8 cellular contexts compared by ENCODE assay signal in genomic region chr6:33247977-33248642, GRCh38. TPM values are rescaled to one million over a fixed set of nuclear protein-coding genes. Genes with fewer than 3 reads are reported as not detected.
A peak's percentile ranks its signal among the peaks of the same experiment; 100 is the strongest.
DNase-seq lines count a peak whose midpoint lies in the region; ATAC-seq and TF ChIP-seq lines count a peak whose summit lies in the region.

No MANE protein-coding gene starts in this region.

- H2AFZ ChIP-seq in GM23248: peak overlapping the region; percentile 81

- in situ Hi-C loops in GM23248 (cut with MboI): loop anchor here (10.0 kb wide), 1 partner anchor 233 kb away; no protein-coding TSS in a partner anchor

- peaks cover 35% of the 10 kb centered on the region for H3F3A ChIP-seq in GM23248 (ENCODE audit: insufficient read depth)

- peaks cover 32 to 42% (median 38%) of the 10 kb centered on the region in 3 donors for H3K4me1 Mint-ChIP-seq in CD8-positive, alpha-beta memory T cell
- H3K4me1 Mint-ChIP-seq in neural crest cell: peaks cover 34% of the 10 kb centered on the region
- peaks cover 56% of the 10 kb centered on the region for H3K4me1 Mint-ChIP-seq in stimulated activated naive CD8-positive, alpha-beta T cell treated with anti-CD3 and anti-CD28 coated beads, Interleukin-15, amount 100 ng/mL, for 72 hours

- H3K27me3 Mint-ChIP-seq in CD8-positive, alpha-beta memory T cell: peaks cover 2 to 8% of the 10 kb centered on the region in 2 donors
- H3K27me3 Mint-ChIP-seq in neural crest cell (ENCODE audit: low read depth): peaks cover 14% of the 10 kb centered on the region
- no peaks in the 10 kb centered on the region for H3K27me3 Mint-ChIP-seq in stimulated activated naive CD8-positive, alpha-beta T cell treated with anti-CD3 and anti-CD28 coated beads, Interleukin-15, amount 100 ng/mL, for 72 hours

- 3 to 5% methylated on average over 14 to 28 of the region's 28 CpGs for WGBS in GM23248 (ENCODE audit: low coverage in 1 of 2, low lambda C conversion rate in 2 of 2, missing lambda C conversion rate in 2 of 2), 2 experiments

- CTCF ChIA-PET in CD8-positive, alpha-beta memory T cell (lab: Charles Lee): interaction anchor here (0.7 to 4.8 kb wide), 49 partner anchors 10 to 276 kb away, joined by 3 to 101 read pairs (median 5); partner anchors contain the start of genes B3GALT4, CUTA, HLA-DPA1 and HLA-DPB1

- H3K79me2 ChIP-seq in GM23248 (ENCODE audit: insufficient read depth): peaks cover 14% of the 10 kb centered on the region

- H3K36me3 Mint-ChIP-seq in CD8-positive, alpha-beta memory T cell: peaks cover 0 to 27% (median 13%) of the 10 kb centered on the region in 3 donors
- peaks cover 7% of the 10 kb centered on the region for H3K36me3 Mint-ChIP-seq in neural crest cell (ENCODE audit: low read depth)

- H3K4me3 ChIP-seq in CD8-positive, alpha-beta memory T cell (ENCODE audit: low read length): peak overlapping the region; percentile 70
- H3K4me3 ChIP-seq in GM23248 (peak overlapping the region; percentile 75), SJCRH30 (peak overlapping the region; percentile 64)

- peak; percentile 34 for ATAC-seq in foreskin keratinocyte
- ATAC-seq in stimulated activated naive CD8-positive, alpha-beta T cell treated with anti-CD3 and anti-CD28 coated beads, Interleukin-15, amount 100 ng/mL, for 72 hours: peak; percentile 59

- peak overlapping the region; percentile 95 for H3K9ac ChIP-seq in GM23248

- H4K20me1 ChIP-seq in GM23248 (ENCODE audit: insufficient read depth): no peaks in the 10 kb centered on the region

- H3K27ac Mint-ChIP-seq in CD8-positive, alpha-beta memory T cell: peak overlapping the region; percentile 95 to 99 (median 98)
- H3K27ac Mint-ChIP-seq in neural crest cell (ENCODE audit: unreplicated experiment): peak overlapping the region; percentile 64
- H3K27ac Mint-ChIP-seq in stimulated activated naive CD8-positive, alpha-beta T cell treated with anti-CD3 and anti-CD28 coated beads, Interleukin-15, amount 100 ng/mL, for 72 hours: peak overlapping the region; percentile 85 to 99

- POLR2A ChIA-PET in CD8-positive, alpha-beta memory T cell (lab: Charles Lee): interaction anchor here (0.5 to 4.4 kb wide), 13 partner anchors 23 to 533 kb away, joined by 3 to 24 read pairs (median 6); partner anchors contain the start of genes B3GALT4, HSD17B8, RING1 and RPS18

- peaks cover 24% of the 10 kb centered on the region for H3K4me1 ChIP-seq in CD8-positive, alpha-beta memory T cell (ENCODE audit: insufficient read depth, low read length)
- peaks cover 41% of the 10 kb centered on the region for H3K4me1 ChIP-seq in GM23248 (ENCODE audit: insufficient read depth)
- no peaks in the 10 kb centered on the region; the same call in 1 of the 2 replicates for H3K4me1 ChIP-seq in SJCRH30
- peaks cover 11% of the 10 kb centered on the region for H3K4me1 ChIP-seq in foreskin keratinocyte

- peak; percentile 81 to 91 (median 87) for DNase-seq in CD8-positive, alpha-beta memory T cell
- DNase-seq in GM23248 (peak; percentile 89), NAMALWA (ENCODE audit: low spot score) (peak; percentile 94), SJCRH30 (peak; percentile 86 to 94), foreskin keratinocyte (peak; percentile 48 to 75), neural crest cell (ENCODE audit: low read depth, low spot score) (peak; percentile 96)
- peak; percentile 81 to 92 (median 89) for DNase-seq in activated naive CD4-positive, alpha-beta T cell (lab: John Stamatoyannopoulos, UW)
- peak; percentile 91 to 92 for DNase-seq in stimulated activated naive CD8-positive, alpha-beta T cell treated with anti-CD3 and anti-CD28 coated beads, Interleukin-15, amount 100 ng/mL, for 72 hours

- H3K4me3 Mint-ChIP-seq in CD8-positive, alpha-beta memory T cell: peak overlapping the region; percentile 82 to 96 (median 89)
- peak overlapping the region; percentile 87 for H3K4me3 Mint-ChIP-seq in neural crest cell
- H3K4me3 Mint-ChIP-seq in stimulated activated naive CD8-positive, alpha-beta T cell treated with anti-CD3 and anti-CD28 coated beads, Interleukin-15, amount 100 ng/mL, for 72 hours: peak overlapping the region; percentile 90 to 94

- no peaks in the 10 kb centered on the region for H3K9me2 ChIP-seq in GM23248 (ENCODE audit: insufficient read depth)

- peak overlapping the region; percentile 98 for H3K4me2 ChIP-seq in GM23248 (ENCODE audit: unreplicated experiment)

- peak overlapping the region; percentile 90 for H3K27ac ChIP-seq in CD8-positive, alpha-beta memory T cell (ENCODE audit: low read depth, low read length)
- peak overlapping the region; percentile 98 for H3K27ac ChIP-seq in GM23248
- H3K27ac ChIP-seq in SJCRH30: peak overlapping the region; percentile 65
- peak overlapping the region; percentile 40 for H3K27ac ChIP-seq in foreskin keratinocyte

- H3K9me3 Mint-ChIP-seq in CD8-positive, alpha-beta memory T cell: no peaks in the 10 kb centered on the region
- H3K9me3 Mint-ChIP-seq in neural crest cell: no peaks in the 10 kb centered on the region
- H3K9me3 Mint-ChIP-seq in stimulated activated naive CD8-positive, alpha-beta T cell treated with anti-CD3 and anti-CD28 coated beads, Interleukin-15, amount 100 ng/mL, for 72 hours: no peaks in the 10 kb centered on the region

- no peaks in the 10 kb centered on the region for H3K9me3 ChIP-seq in CD8-positive, alpha-beta memory T cell (ENCODE audit: low read length)
- H3K9me3 ChIP-seq in GM23248 (ENCODE audit: low read depth): no peaks in the 10 kb centered on the region
- H3K9me3 ChIP-seq in SJCRH30 (replicated peaks): no peaks in the 10 kb centered on the region

- H3K36me3 ChIP-seq in CD8-positive, alpha-beta memory T cell (ENCODE audit: insufficient read depth, low read length): peaks cover 7% of the 10 kb centered on the region
- no peaks in the 10 kb centered on the region for H3K36me3 ChIP-seq in GM23248 (ENCODE audit: low read depth)
- H3K36me3 ChIP-seq in SJCRH30: no peaks in the 10 kb centered on the region

- H3K27me3 ChIP-seq in CD8-positive, alpha-beta memory T cell (ENCODE audit: insufficient read depth, low read length, poor library complexity, severe bottlenecking): no peaks in the 10 kb centered on the region
- H3K27me3 ChIP-seq in GM23248 (replicated peaks; ENCODE audit: insufficient read depth) (no peaks in the 10 kb centered on the region), SJCRH30 (no peaks in the 10 kb centered on the region), foreskin keratinocyte (no peaks in the 10 kb centered on the region)

- TF ChIP-seq CTCF in foreskin keratinocyte (conservative IDR thresholded peaks at IDR 0.05) (peak; percentile 95), neural crest cell (conservative IDR thresholded peaks at IDR 0.05) (peak; percentile 98)

RNA-seq across cellular contexts. Expression of gene VPS52, which starts 23.6 kb away (rescaled TPM):
- total RNA-seq in CD8-positive, alpha-beta memory T cell: 10 to 100 TPM; 57.2 to 58.5 TPM
- polyA plus RNA-seq in CD8-positive, alpha-beta memory T cell: 13.4 TPM
- 32.3 and 38.8 TPM in 2 replicates for total RNA-seq in GM23248 (2014; rRNA removed; shearing (Covaris generic))
- polyA plus RNA-seq in GM23248 (2016; fragmentation: Nextera tagmentation; extraction: Ambion mirVana): 33.9 and 35.3 TPM in 2 replicates
- total RNA-seq in SJCRH30 (2014; rRNA removed; shearing (Covaris generic)): 32.7 and 33.8 TPM in 2 replicates
- total RNA-seq in foreskin keratinocyte: 31.4 and 32.1 TPM in 2 replicates
- 26.1 and 27.2 TPM in 2 replicates for polyA plus RNA-seq in foreskin keratinocyte
- 53.2 and 57.3 TPM in 2 replicates for total RNA-seq in neural crest cell

RNA-seq across cellular contexts. Expression of gene RPS18, which starts 23.8 kb away (rescaled TPM):
- total RNA-seq in CD8-positive, alpha-beta memory T cell: 1,000 to 10,000 TPM; 3,797 to 3,852 TPM
- 7,106 TPM for polyA plus RNA-seq in CD8-positive, alpha-beta memory T cell
- total RNA-seq in GM23248 (2014; rRNA removed; shearing (Covaris generic)): 2,521 and 3,021 TPM in 2 replicates
- polyA plus RNA-seq in GM23248 (2016; fragmentation: Nextera tagmentation; extraction: Ambion mirVana) (1,848 and 1,924 TPM in 2 replicates), foreskin keratinocyte (6,643 and 6,921 TPM in 2 replicates)
- 5,924 and 6,385 TPM in 2 replicates for total RNA-seq in SJCRH30 (2014; rRNA removed; shearing (Covaris generic))
- total RNA-seq in foreskin keratinocyte (4,093 and 4,126 TPM in 2 replicates), neural crest cell (2,299 and 2,407 TPM in 2 replicates)

RNA-seq across cellular contexts. Expression of gene B3GALT4, which starts 28.8 kb away (rescaled TPM):
- 1 to 10 TPM; 6.1 to 7.0 TPM for total RNA-seq in CD8-positive, alpha-beta memory T cell
- 35.3 TPM for polyA plus RNA-seq in CD8-positive, alpha-beta memory T cell
- 2.6 and 2.7 TPM in 2 replicates for total RNA-seq in GM23248 (2014; rRNA removed; shearing (Covaris generic))
- polyA plus RNA-seq in GM23248 (2016; fragmentation: Nextera tagmentation; extraction: Ambion mirVana) (2.4 and 2.7 TPM in 2 replicates), foreskin keratinocyte (1.0 and 1.4 TPM in 2 replicates)
- total RNA-seq in SJCRH30 (2014; rRNA removed; shearing (Covaris generic)): 0.84 and 0.95 TPM in 2 replicates
- total RNA-seq in foreskin keratinocyte (1.1 and 1.3 TPM in 2 replicates), neural crest cell (2.0 and 2.8 TPM in 2 replicates)

RNA-seq across cellular contexts. Expression of gene RING1, which starts 39.8 kb away (rescaled TPM):
- total RNA-seq in CD8-positive, alpha-beta memory T cell: 10 to 100 TPM; 43.1 to 47.0 TPM
- 10.1 TPM for polyA plus RNA-seq in CD8-positive, alpha-beta memory T cell
- 35.8 and 37.6 TPM in 2 replicates for total RNA-seq in GM23248 (2014; rRNA removed; shearing (Covaris generic))
- polyA plus RNA-seq in GM23248 (2016; fragmentation: Nextera tagmentation; extraction: Ambion mirVana) (11.3 and 12.7 TPM in 2 replicates), foreskin keratinocyte (47.6 and 48.9 TPM in 2 replicates)
- 14.9 and 16.4 TPM in 2 replicates for total RNA-seq in SJCRH30 (2014; rRNA removed; shearing (Covaris generic))
- total RNA-seq in foreskin keratinocyte (35.3 and 37.1 TPM in 2 replicates), neural crest cell (61.2 and 61.7 TPM in 2 replicates)

RNA-seq across cellular contexts. Expression of gene WDR46, which starts 40.9 kb away (rescaled TPM):
- 100 to 1,000 TPM; 112 to 117 TPM for total RNA-seq in CD8-positive, alpha-beta memory T cell
- polyA plus RNA-seq in CD8-positive, alpha-beta memory T cell: 76.0 TPM
- 64.4 and 81.9 TPM in 2 replicates for total RNA-seq in GM23248 (2014; rRNA removed; shearing (Covaris generic))
- 79.4 and 90.9 TPM in 2 replicates for polyA plus RNA-seq in GM23248 (2016; fragmentation: Nextera tagmentation; extraction: Ambion mirVana)
- total RNA-seq in SJCRH30 (2014; rRNA removed; shearing (Covaris generic)): 54.6 and 61.5 TPM in 2 replicates
- total RNA-seq in foreskin keratinocyte: 65.7 and 83.3 TPM in 2 replicates
- 73.1 and 79.0 TPM in 2 replicates for polyA plus RNA-seq in foreskin keratinocyte
- total RNA-seq in neural crest cell: 54.5 and 60.6 TPM in 2 replicates

Comparison
In these comparisons a context has a peak if more than half of its experiments do, and no peak if none do; other contexts are left out.
1. Peak in every context shown above with its lines: DNase-seq, ATAC-seq, H3K4me3 ChIP-seq and H3K27ac ChIP-seq.
2. H3K27ac ChIP-seq: peak in every context shown above with its lines; median percentile 98 in GM23248; 90 in CD8-positive, alpha-beta memory T cell; 65 in SJCRH30; 40 in foreskin keratinocyte.